In genomic region chr2:30267161-30267568, GRCh38 we compare ENCODE assay signal across 1 cellular context.
TF ChIP-seq lines count a peak whose summit lies in the region.

No MANE protein-coding gene starts in this region.

TF ChIP-seq in GM23338, 12 proteins besides CTCF, POLR2A, EP300 and RAD21 (continued from another document):
- TF ChIP-seq, protein P1, sequence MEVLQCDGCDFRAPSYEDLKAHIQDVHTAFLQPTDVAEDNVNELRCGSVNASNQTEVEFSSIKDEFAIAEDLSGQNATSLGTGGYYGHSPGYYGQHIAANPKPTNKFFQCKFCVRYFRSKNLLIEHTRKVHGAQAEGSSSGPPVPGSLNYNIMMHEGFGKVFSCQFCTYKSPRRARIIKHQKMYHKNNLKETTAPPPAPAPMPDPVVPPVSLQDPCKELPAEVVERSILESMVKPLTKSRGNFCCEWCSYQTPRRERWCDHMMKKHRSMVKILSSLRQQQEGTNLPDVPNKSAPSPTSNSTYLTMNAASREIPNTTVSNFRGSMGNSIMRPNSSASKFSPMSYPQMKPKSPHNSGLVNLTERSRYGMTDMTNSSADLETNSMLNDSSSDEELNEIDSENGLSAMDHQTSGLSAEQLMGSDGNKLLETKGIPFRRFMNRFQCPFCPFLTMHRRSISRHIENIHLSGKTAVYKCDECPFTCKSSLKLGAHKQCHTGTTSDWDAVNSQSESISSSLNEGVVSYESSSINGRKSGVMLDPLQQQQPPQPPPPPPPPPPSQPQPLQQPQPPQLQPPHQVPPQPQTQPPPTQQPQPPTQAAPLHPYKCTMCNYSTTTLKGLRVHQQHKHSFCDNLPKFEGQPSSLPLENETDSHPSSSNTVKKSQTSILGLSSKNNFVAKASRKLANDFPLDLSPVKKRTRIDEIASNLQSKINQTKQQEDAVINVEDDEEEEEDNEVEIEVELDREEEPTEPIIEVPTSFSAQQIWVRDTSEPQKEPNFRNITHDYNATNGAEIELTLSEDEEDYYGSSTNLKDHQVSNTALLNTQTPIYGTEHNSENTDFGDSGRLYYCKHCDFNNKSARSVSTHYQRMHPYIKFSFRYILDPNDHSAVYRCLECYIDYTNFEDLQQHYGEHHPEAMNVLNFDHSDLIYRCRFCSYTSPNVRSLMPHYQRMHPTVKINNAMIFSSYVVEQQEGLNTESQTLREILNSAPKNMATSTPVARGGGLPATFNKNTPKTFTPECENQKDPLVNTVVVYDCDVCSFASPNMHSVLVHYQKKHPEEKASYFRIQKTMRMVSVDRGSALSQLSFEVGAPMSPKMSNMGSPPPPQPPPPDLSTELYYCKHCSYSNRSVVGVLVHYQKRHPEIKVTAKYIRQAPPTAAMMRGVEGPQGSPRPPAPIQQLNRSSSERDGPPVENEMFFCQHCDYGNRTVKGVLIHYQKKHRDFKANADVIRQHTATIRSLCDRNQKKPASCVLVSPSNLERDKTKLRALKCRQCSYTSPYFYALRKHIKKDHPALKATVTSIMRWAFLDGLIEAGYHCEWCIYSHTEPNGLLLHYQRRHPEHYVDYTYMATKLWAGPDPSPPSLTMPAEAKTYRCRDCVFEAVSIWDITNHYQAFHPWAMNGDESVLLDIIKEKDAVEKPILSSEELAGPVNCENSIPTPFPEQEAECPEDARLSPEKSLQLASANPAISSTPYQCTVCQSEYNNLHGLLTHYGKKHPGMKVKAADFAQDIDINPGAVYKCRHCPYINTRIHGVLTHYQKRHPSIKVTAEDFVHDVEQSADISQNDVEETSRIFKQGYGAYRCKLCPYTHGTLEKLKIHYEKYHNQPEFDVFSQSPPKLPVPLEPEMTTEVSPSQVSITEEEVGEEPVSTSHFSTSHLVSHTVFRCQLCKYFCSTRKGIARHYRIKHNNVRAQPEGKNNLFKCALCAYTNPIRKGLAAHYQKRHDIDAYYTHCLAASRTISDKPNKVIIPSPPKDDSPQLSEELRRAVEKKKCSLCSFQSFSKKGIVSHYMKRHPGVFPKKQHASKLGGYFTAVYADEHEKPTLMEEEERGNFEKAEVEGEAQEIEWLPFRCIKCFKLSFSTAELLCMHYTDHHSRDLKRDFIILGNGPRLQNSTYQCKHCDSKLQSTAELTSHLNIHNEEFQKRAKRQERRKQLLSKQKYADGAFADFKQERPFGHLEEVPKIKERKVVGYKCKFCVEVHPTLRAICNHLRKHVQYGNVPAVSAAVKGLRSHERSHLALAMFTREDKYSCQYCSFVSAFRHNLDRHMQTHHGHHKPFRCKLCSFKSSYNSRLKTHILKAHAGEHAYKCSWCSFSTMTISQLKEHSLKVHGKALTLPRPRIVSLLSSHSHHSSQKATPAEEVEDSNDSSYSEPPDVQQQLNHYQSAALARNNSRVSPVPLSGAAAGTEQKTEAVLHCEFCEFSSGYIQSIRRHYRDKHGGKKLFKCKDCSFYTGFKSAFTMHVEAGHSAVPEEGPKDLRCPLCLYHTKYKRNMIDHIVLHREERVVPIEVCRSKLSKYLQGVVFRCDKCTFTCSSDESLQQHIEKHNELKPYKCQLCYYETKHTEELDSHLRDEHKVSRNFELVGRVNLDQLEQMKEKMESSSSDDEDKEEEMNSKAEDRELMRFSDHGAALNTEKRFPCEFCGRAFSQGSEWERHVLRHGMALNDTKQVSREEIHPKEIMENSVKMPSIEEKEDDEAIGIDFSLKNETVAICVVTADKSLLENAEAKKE (CRISPR knock-in tag; IDR thresholded peaks at IDR 0.05): no peak
- no peak for TF ChIP-seq JUNB (IDR thresholded peaks at IDR 0.05; ENCODE audit: unreplicated experiment)
TF ChIP-seq in GM23338: peak in this region for 0.
